12 cellular contexts compared by ENCODE assay signal in genomic region chr11:95256204-95256819, GRCh38. TPM values are rescaled to one million over a fixed set of nuclear protein-coding genes. Genes with fewer than 3 reads are reported as not detected.
A peak's percentile ranks its signal among the peaks of the same experiment; 100 is the strongest.
DNase-seq lines count a peak whose midpoint lies in the region; ATAC-seq and TF ChIP-seq lines count a peak whose summit lies in the region.
"Had no signal": no experiment of that assay in that cellular context is flagged by ENCODE, and none has a peak within 500 bp of the region (broad histone marks: within the 10 kb centered on the region; RNA-seq: fewer than 3 reads in every experiment).

No MANE protein-coding gene starts in this region.

- no peaks in the 10 kb centered on the region for H3K79me1 ChIP-seq in IMR-90 (ENCODE audit: low read depth in 1 of 2, low read length in 2 of 2)

- no peak overlapping the region for H3K27ac ChIP-seq in IMR-90 (ENCODE audit: insufficient read depth, low read length)
- peak overlapping the region; percentile 86 to 90 for H3K27ac ChIP-seq in left lung
- H3K27ac ChIP-seq in tibial artery = no peak overlapping the region
- H3K27ac ChIP-seq: C4-2B had no signal

- H3K18ac ChIP-seq in IMR-90 (ENCODE audit: low read depth, low read length) = no peak overlapping the region

- H3K4me1 ChIP-seq in IMR-90 (ENCODE audit: control insufficient read depth, insufficient read depth, low read length) (no peaks in the 10 kb centered on the region), left lung (peaks cover 29 to 36% of the 10 kb centered on the region in 2 donors), tibial artery (peaks cover 0 to 14% (median 3%) of the 10 kb centered on the region in 4 donors)

- no TSS peak for BruUV-seq in IMR-90 (replicated peaks; lab: Mats Ljungman, UMichigan)

- H4K91ac ChIP-seq in IMR-90 (ENCODE audit: insufficient read depth, low read depth, low read length) = no peak overlapping the region

- ATAC-seq in IMR-90 (ENCODE audit: low read depth) = no peak
- ATAC-seq in left lung = peak; percentile 25
- no peak for ATAC-seq in GM18861 (IDR thresholded peaks at IDR 0.05; ENCODE audit: unreplicated experiment)
- no peak for ATAC-seq in HG02840 (IDR thresholded peaks at IDR 0.05; ENCODE audit: low FRiP score, unreplicated experiment)

- H2BK5ac ChIP-seq in IMR-90 (ENCODE audit: low read depth, low read length, poor library complexity, severe bottlenecking) = no peak overlapping the region

- H3K9me3 ChIP-seq in IMR-90 (ENCODE audit: control insufficient read depth, insufficient read depth, low read length) (no peaks in the 10 kb centered on the region), left lung (no peaks in the 10 kb centered on the region), tibial artery (no peaks in the 10 kb centered on the region)

- no peak overlapping the region for H4K5ac ChIP-seq in IMR-90 (ENCODE audit: low read depth, low read length)

- CTCF ChIA-PET in IMR-90 (lab: Yijun Ruan, JAX) = interaction anchor here (1.0 kb wide), 1 partner anchor 449 kb away, joined by 4 read pairs; no protein-coding TSS in a partner anchor

- H2BK20ac ChIP-seq in IMR-90 (ENCODE audit: low read depth, low read length) = no peak overlapping the region

- H3K27me3 ChIP-seq in IMR-90 (ENCODE audit: control insufficient read depth, insufficient read depth, low read length) = peaks cover 4% of the 10 kb centered on the region
- no peaks in the 10 kb centered on the region for H3K27me3 ChIP-seq in left lung
- no peaks in the 10 kb centered on the region for H3K27me3 ChIP-seq in tibial artery

- no peak overlapping the region for H3K4me2 ChIP-seq in IMR-90 (ENCODE audit: low read depth, low read length)

- no peak overlapping the region for H2AK5ac ChIP-seq in IMR-90 (ENCODE audit: low read depth, low read length)

- dilution Hi-C loops in IMR-90 (cut with HindIII; ENCODE audit: low sequenced_read_pairs, unreplicated experiment) = no loop called here

- H2AK9ac ChIP-seq in IMR-90 (replicated peaks; ENCODE audit: low read depth, low read length, poor library complexity) = no peak overlapping the region

- in situ Hi-C loops in IMR-90 (cut with MboI; ENCODE audit: low sequenced_read_pairs) = no loop called here

- no peak overlapping the region for H2BK120ac ChIP-seq in IMR-90 (ENCODE audit: low read depth, low read length)

- DNase-seq in AML-193 (lab: John Stamatoyannopoulos, UW) (peak; percentile 97 to 98), IMR-90 (peak; percentile 3), amniotic epithelial cell (ENCODE audit: low read depth) (peak; percentile 97), left lung (no peak), tibial artery (no peak), NCI-H2227 (lab: John Stamatoyannopoulos, UW; ENCODE audit: unreplicated experiment) (no peak)
- DNase-seq: activated CD4-positive, alpha-beta T cell treated with anti-CD3 and anti-CD28 coated beads for 4 hours; NCI-H510A; small intestine had no signal

- TF ChIP-seq RAD21 in IMR-90 (IDR thresholded peaks at IDR 0.05; ENCODE audit: low read length) = no peak

- no peaks in the 10 kb centered on the region for H3K36me3 ChIP-seq in IMR-90 (ENCODE audit: control insufficient read depth, insufficient read depth, low read length)
- H3K36me3 ChIP-seq in left lung = no peaks in the 10 kb centered on the region
- no peaks in the 10 kb centered on the region for H3K36me3 ChIP-seq in tibial artery

- no peak overlapping the region for H3K14ac ChIP-seq in IMR-90 (replicated peaks; ENCODE audit: low read depth, low read length)

- TF ChIP-seq CTCF in IMR-90 (conservative IDR thresholded peaks at IDR 0.05; ENCODE audit: low read depth, low read length) (no peak), left lung (IDR thresholded peaks at IDR 0.05) (no peak), tibial artery (IDR thresholded peaks at IDR 0.05) (no peak)

- 48% methylated on average over 5 of the region's 9 CpGs; no CpG with 5 or more reads in 1 of the 2 experiments for WGBS in IMR-90 (ENCODE audit: extremely low coverage in 2 of 2, insufficient read length in 1 of 2), 2 experiments

- H3K4me3 ChIP-seq in IMR-90 (ENCODE audit: insufficient read depth, low read depth, low read length) (no peak overlapping the region), left lung (no peak overlapping the region), tibial artery (no peak overlapping the region)

- no peak overlapping the region for H2BK15ac ChIP-seq in IMR-90 (ENCODE audit: low read depth, low read length)

- H4K8ac ChIP-seq in IMR-90 (ENCODE audit: low read depth in 2 of 2, low read length in 2 of 2) = no peak overlapping the region

- no peaks in the 10 kb centered on the region for H4K20me1 ChIP-seq in IMR-90 (ENCODE audit: insufficient read depth, low read length)

- no peak overlapping the region for H3K4ac ChIP-seq in IMR-90 (ENCODE audit: low read depth, low read length)

- H3K9me1 ChIP-seq in IMR-90 (ENCODE audit: insufficient read depth, low read length) = no peaks in the 10 kb centered on the region

- no peak for TF ChIP-seq POLR2A in IMR-90 (IDR thresholded peaks at IDR 0.05; ENCODE audit: low read depth, low read length)

- no peak overlapping the region for H3K9ac ChIP-seq in IMR-90 (ENCODE audit: low read depth, low read length)

- H3K23ac ChIP-seq in IMR-90 (ENCODE audit: low read depth, low read length) = no peak overlapping the region

- H3K56ac ChIP-seq in IMR-90 (ENCODE audit: extremely low read depth, insufficient read depth, low read length) = no peak overlapping the region

- no peak overlapping the region for H2AFZ ChIP-seq in IMR-90 (replicated peaks; ENCODE audit: low read length, poor library complexity)

- intact Hi-C loops in IMR-90 (cut with micrococcal nuclease) (no loop called here), left lung (cut with DNase I) (no loop called here), tibial artery (cut with DNase I; ENCODE audit: low total_unique reads) (loop anchor here (10.0 kb wide), 1 partner anchor 308 kb away; no protein-coding TSS in a partner anchor)

- POLR2A ChIA-PET in IMR-90 (lab: Charles Lee; ENCODE audit: unreplicated experiment) = no interaction called here

TF ChIP-seq in IMR-90, 13 proteins besides CTCF, POLR2A, EP300 and RAD21:
- TF ChIP-seq RFX5 (IDR thresholded peaks at IDR 0.05; ENCODE audit: low read depth, low read length) (no peak), MAFK (IDR thresholded peaks at IDR 0.05; ENCODE audit: low read depth, low read length) (peak; percentile 51; the same call in 1 of the 2 replicates), BHLHE40 (IDR thresholded peaks at IDR 0.05; ENCODE audit: low read depth, low read length) (no peak), MXI1 (IDR thresholded peaks at IDR 0.05; ENCODE audit: borderline replicate concordance, low read depth, low read length) (no peak), SMC3 (IDR thresholded peaks at IDR 0.05; ENCODE audit: low read depth, low read length) (no peak), NFE2L2 (IDR thresholded peaks at IDR 0.05; ENCODE audit: low read depth, low read length) (no peak)

RNA-seq across cellular contexts. Expression of gene SESN3, which starts 25.3 kb away (rescaled TPM):
- total RNA-seq in IMR-90 (2012; rRNA removed) = 7.7 and 10.0 TPM in 2 replicates
- polyA plus RNA-seq in IMR-90 (2012; rRNA removed) = 1.3 and 2.0 TPM in 2 replicates
- 0.27 and 0.31 TPM in 2 replicates for polyA plus RNA-seq in IMR-90 (2012; cell fraction: cytosol; rRNA removed)
- 0.17 and 2.3 TPM in 2 replicates for polyA plus RNA-seq in IMR-90 (2012; cell fraction: nucleus; rRNA removed; ENCODE audit: low replicate concordance)
- 10 to 100 TPM; 45.0 to 80.7 TPM for total RNA-seq in left lung

Comparison
In these comparisons a context has a peak if more than half of its experiments do, and no peak if none do; other contexts are left out.
1. DNase-seq: peak in AML-193 (2 of 2), IMR-90 (single experiment) and amniotic epithelial cell (single experiment); none in left lung (0 of 2), tibial artery (0 of 2) and NCI-H2227 (single experiment).
2. H3K27ac ChIP-seq: peak in left lung (2 of 2); none in IMR-90 (single experiment) and tibial artery (0 of 2).